Comparison of ENCODE assay signal across 1 cellular context in the genomic region with DNA sequence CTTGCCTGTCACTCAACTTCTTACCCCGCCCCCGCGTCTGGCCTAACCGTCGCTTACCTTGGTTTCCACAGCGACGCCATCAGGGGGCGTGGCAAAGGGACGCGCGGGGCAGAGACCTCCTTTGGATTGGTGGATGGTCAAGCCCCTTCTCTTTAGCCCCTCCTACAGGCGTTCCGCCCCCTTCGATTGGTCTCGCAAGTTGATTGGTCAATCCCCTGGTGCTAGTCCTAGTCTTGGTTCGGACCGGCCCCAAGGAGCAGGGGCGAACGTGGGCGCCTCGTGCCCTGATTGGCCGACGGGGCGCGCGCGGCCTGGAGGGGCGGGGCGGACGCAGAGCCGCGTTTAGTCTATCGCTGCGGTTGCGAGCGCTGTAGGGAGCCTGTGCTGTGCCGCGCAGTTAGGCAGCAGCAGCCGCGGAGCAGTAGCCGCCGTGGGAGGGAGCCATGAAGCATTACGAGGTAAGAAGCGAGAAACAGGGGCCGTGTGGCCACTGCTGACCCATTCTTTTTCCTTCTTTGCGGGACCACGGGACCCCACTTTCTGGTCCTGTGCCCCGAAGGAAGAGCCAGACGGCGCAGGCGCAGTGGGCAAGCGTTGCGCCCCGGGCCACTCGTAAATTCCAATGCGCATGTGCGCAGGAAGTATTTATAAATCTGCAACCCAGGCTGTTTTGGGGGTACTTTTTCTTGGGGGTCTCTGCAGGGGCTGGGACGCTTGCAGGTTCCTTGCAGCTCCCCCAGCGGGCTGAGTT.
TF ChIP-seq lines count a peak whose summit lies in the region.

A gene with protein sequence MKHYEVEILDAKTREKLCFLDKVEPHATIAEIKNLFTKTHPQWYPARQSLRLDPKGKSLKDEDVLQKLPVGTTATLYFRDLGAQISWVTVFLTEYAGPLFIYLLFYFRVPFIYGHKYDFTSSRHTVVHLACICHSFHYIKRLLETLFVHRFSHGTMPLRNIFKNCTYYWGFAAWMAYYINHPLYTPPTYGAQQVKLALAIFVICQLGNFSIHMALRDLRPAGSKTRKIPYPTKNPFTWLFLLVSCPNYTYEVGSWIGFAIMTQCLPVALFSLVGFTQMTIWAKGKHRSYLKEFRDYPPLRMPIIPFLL (plus strand): TSS at position 341 of the 751 bp plus-strand sequence. CDS start 103 bp downstream, at position 444.

TF ChIP-seq in K562, 482 proteins besides CTCF, POLR2A, EP300 and RAD21 (continued from another document):
- TF ChIP-seq, protein P1, sequence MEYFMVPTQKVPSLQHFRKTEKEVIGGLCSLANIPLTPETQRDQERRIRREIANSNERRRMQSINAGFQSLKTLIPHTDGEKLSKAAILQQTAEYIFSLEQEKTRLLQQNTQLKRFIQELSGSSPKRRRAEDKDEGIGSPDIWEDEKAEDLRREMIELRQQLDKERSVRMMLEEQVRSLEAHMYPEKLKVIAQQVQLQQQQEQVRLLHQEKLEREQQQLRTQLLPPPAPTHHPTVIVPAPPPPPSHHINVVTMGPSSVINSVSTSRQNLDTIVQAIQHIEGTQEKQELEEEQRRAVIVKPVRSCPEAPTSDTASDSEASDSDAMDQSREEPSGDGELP (CRISPR knock-in tag; IDR thresholded peaks at IDR 0.05; ENCODE audit: borderline replicate concordance): peak; percentile 39; the same call in 1 of the 2 replicates
- TF ChIP-seq SP1 (CRISPR knock-in tag; IDR thresholded peaks at IDR 0.05): peak; percentile 95
- TF ChIP-seq RCOR1 (IDR thresholded peaks at IDR 0.05; ENCODE audit: borderline replicate concordance in 1 of 2, low read depth in 2 of 2, low read length in 2 of 2): peak in 1 of 2 experiments; percentile 45; a peak in 1 of 4 replicates
- peak; percentile 100 for TF ChIP-seq POLR2G (IDR thresholded peaks at IDR 0.05; ENCODE audit: low read depth, low read length)
- no peak for TF ChIP-seq KHSRP (IDR thresholded peaks at IDR 0.05)
- TF ChIP-seq, protein P2, sequence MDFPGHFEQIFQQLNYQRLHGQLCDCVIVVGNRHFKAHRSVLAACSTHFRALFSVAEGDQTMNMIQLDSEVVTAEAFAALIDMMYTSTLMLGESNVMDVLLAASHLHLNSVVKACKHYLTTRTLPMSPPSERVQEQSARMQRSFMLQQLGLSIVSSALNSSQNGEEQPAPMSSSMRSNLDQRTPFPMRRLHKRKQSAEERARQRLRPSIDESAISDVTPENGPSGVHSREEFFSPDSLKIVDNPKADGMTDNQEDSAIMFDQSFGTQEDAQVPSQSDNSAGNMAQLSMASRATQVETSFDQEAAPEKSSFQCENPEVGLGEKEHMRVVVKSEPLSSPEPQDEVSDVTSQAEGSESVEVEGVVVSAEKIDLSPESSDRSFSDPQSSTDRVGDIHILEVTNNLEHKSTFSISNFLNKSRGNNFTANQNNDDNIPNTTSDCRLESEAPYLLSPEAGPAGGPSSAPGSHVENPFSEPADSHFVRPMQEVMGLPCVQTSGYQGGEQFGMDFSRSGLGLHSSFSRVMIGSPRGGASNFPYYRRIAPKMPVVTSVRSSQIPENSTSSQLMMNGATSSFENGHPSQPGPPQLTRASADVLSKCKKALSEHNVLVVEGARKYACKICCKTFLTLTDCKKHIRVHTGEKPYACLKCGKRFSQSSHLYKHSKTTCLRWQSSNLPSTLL (IDR thresholded peaks at IDR 0.05): no peak
- TF ChIP-seq ZZZ3 (IDR thresholded peaks at IDR 0.05): no peak
- TF ChIP-seq, protein P3, sequence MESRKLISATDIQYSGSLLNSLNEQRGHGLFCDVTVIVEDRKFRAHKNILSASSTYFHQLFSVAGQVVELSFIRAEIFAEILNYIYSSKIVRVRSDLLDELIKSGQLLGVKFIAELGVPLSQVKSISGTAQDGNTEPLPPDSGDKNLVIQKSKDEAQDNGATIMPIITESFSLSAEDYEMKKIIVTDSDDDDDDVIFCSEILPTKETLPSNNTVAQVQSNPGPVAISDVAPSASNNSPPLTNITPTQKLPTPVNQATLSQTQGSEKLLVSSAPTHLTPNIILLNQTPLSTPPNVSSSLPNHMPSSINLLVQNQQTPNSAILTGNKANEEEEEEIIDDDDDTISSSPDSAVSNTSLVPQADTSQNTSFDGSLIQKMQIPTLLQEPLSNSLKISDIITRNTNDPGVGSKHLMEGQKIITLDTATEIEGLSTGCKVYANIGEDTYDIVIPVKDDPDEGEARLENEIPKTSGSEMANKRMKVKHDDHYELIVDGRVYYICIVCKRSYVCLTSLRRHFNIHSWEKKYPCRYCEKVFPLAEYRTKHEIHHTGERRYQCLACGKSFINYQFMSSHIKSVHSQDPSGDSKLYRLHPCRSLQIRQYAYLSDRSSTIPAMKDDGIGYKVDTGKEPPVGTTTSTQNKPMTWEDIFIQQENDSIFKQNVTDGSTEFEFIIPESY (CRISPR knock-in tag; IDR thresholded peaks at IDR 0.05): no peak
- TF ChIP-seq ZNF785 (CRISPR knock-in tag; IDR thresholded peaks at IDR 0.05): no peak
- TF ChIP-seq, protein P4, sequence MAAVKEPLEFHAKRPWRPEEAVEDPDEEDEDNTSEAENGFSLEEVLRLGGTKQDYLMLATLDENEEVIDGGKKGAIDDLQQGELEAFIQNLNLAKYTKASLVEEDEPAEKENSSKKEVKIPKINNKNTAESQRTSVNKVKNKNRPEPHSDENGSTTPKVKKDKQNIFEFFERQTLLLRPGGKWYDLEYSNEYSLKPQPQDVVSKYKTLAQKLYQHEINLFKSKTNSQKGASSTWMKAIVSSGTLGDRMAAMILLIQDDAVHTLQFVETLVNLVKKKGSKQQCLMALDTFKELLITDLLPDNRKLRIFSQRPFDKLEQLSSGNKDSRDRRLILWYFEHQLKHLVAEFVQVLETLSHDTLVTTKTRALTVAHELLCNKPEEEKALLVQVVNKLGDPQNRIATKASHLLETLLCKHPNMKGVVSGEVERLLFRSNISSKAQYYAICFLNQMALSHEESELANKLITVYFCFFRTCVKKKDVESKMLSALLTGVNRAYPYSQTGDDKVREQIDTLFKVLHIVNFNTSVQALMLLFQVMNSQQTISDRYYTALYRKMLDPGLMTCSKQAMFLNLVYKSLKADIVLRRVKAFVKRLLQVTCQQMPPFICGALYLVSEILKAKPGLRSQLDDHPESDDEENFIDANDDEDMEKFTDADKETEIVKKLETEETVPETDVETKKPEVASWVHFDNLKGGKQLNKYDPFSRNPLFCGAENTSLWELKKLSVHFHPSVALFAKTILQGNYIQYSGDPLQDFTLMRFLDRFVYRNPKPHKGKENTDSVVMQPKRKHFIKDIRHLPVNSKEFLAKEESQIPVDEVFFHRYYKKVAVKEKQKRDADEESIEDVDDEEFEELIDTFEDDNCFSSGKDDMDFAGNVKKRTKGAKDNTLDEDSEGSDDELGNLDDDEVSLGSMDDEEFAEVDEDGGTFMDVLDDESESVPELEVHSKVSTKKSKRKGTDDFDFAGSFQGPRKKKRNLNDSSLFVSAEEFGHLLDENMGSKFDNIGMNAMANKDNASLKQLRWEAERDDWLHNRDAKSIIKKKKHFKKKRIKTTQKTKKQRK (IDR thresholded peaks at IDR 0.05; ENCODE audit: borderline replicate concordance, low read depth, low read length): peak; percentile 38; the same call in 1 of the 2 replicates
- TF ChIP-seq ESRRA (IDR thresholded peaks at IDR 0.05; ENCODE audit: borderline replicate concordance, low read depth): peak; percentile 73; the same call in 1 of the 2 replicates
- 0 out of 2 replicates have a peak, but pooled peaks have one; percentile 28 for TF ChIP-seq SOX6 (IDR thresholded peaks at IDR 0.05)
- peak in 1 of 3 experiments; percentile 24 for TF ChIP-seq YY1 (IDR thresholded peaks at IDR 0.05; ENCODE audit: borderline replicate concordance in 1 of 3, control insufficient read depth in 1 of 3, extremely low read depth in 1 of 3, insufficient read depth in 3 of 3, insufficient read length in 1 of 3, insufficient replicate concordance in 2 of 3, low read depth in 1 of 3, low read length in 2 of 3)
- TF ChIP-seq ZNF239 (CRISPR knock-in tag; IDR thresholded peaks at IDR 0.05): no peak
- TF ChIP-seq KLF13 (tag; IDR thresholded peaks at IDR 0.05; ENCODE audit: borderline replicate concordance, low read depth): peak; percentile 17; the same call in 1 of the 2 replicates
- TF ChIP-seq, protein P5, sequence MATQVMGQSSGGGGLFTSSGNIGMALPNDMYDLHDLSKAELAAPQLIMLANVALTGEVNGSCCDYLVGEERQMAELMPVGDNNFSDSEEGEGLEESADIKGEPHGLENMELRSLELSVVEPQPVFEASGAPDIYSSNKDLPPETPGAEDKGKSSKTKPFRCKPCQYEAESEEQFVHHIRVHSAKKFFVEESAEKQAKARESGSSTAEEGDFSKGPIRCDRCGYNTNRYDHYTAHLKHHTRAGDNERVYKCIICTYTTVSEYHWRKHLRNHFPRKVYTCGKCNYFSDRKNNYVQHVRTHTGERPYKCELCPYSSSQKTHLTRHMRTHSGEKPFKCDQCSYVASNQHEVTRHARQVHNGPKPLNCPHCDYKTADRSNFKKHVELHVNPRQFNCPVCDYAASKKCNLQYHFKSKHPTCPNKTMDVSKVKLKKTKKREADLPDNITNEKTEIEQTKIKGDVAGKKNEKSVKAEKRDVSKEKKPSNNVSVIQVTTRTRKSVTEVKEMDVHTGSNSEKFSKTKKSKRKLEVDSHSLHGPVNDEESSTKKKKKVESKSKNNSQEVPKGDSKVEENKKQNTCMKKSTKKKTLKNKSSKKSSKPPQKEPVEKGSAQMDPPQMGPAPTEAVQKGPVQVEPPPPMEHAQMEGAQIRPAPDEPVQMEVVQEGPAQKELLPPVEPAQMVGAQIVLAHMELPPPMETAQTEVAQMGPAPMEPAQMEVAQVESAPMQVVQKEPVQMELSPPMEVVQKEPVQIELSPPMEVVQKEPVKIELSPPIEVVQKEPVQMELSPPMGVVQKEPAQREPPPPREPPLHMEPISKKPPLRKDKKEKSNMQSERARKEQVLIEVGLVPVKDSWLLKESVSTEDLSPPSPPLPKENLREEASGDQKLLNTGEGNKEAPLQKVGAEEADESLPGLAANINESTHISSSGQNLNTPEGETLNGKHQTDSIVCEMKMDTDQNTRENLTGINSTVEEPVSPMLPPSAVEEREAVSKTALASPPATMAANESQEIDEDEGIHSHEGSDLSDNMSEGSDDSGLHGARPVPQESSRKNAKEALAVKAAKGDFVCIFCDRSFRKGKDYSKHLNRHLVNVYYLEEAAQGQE (CRISPR knock-in tag; IDR thresholded peaks at IDR 0.05; ENCODE audit: low read depth): peak; percentile 78; the same call in 1 of the 2 replicates
- TF ChIP-seq JUND (IDR thresholded peaks at IDR 0.05; ENCODE audit: borderline replicate concordance, low read depth, low read length): 0 out of 2 replicates have a peak, but pooled peaks have one; percentile 16
- TF ChIP-seq JUND (tag; IDR thresholded peaks at IDR 0.05; ENCODE audit: borderline replicate concordance, low read depth, low read length): no peak; the same call in 2 of the 3 replicates
